Comparison of ENCODE assay signal across 18 cellular contexts in the genomic region with DNA sequence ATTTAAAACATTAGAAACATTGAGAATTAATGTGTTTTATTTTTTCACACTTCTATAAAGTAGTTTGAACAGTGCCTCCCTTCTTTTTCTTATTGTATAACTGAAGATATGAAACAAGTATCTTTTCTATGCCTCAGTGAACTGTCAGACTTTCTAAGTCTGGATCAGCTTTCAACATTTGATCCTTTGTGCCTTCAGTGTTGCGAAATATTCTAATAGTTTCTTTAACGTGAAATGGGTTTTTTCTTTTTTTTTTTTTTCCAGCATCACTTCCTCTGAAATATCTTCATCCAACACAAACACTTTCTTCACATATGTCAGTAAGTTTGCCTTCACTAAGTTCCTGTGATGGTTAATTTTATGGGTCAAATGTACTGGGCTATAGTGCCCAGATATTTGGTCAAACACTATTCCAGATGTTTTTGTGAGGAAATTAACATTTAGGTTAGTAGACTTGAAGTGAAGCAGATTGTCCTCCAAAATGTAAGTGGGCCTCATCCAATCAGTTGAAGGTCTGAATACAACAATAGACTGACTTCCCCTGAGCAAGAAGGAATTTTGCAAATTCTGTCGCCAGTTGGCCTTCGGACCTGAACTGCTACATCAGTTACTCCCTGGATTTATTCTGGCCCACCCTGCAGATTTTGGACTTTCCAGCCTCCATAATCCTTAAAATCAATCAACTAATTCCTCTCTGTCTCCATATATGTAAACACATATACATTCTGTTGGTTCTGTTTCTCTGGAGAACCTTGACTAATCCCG. TPM values are rescaled to one million over a fixed set of nuclear protein-coding genes. Genes with fewer than 3 reads are reported as not detected.
A peak's percentile ranks its signal among the peaks of the same experiment; 100 is the strongest.
DNase-seq lines count a peak whose midpoint lies in the region; ATAC-seq and TF ChIP-seq lines count a peak whose summit lies in the region.
"Had no signal": no experiment of that assay in that cellular context is flagged by ENCODE, and none has a peak within 500 bp of the region (broad histone marks: within the 10 kb centered on the region; RNA-seq: fewer than 3 reads in every experiment).

No MANE protein-coding gene starts in this region.

- H4K20me1 ChIP-seq in IMR-90 (ENCODE audit: insufficient read depth, low read length), result no peaks in the 10 kb centered on the region
- H4K20me1 ChIP-seq in OCI-LY3 (ENCODE audit: insufficient read depth, low read length), result no peaks in the 10 kb centered on the region

- TF ChIP-seq RAD21 in IMR-90 (IDR thresholded peaks at IDR 0.05; ENCODE audit: low read length), result no peak

- WGBS in IMR-90 (ENCODE audit: extremely low coverage in 2 of 2, insufficient read length in 1 of 2), 2 experiments, result 80% methylated on average over 3 of the region's 5 CpGs; no CpG with 5 or more reads in 1 of the 2 experiments

- no peak overlapping the region for H3K18ac ChIP-seq in IMR-90 (ENCODE audit: low read depth, low read length)

- no peaks in the 10 kb centered on the region for H3K79me1 ChIP-seq in IMR-90 (ENCODE audit: low read depth in 1 of 2, low read length in 2 of 2)

- H2BK5ac ChIP-seq in IMR-90 (ENCODE audit: low read depth, low read length, poor library complexity, severe bottlenecking), result no peak overlapping the region

- ATAC-seq in IMR-90 (ENCODE audit: low read depth), result no peak

- no peaks in the 10 kb centered on the region for H3K79me2 ChIP-seq in OCI-LY3 (ENCODE audit: low read length)

- H3K56ac ChIP-seq in IMR-90 (ENCODE audit: extremely low read depth, insufficient read depth, low read length), result no peak overlapping the region

- POLR2A ChIA-PET in IMR-90 (lab: Charles Lee; ENCODE audit: unreplicated experiment), result no interaction called here

- H3K9ac ChIP-seq in IMR-90 (ENCODE audit: low read depth, low read length) (no peak overlapping the region), OCI-LY3 (ENCODE audit: low read length) (no peak overlapping the region)

- H2AFZ ChIP-seq in IMR-90 (replicated peaks; ENCODE audit: low read length, poor library complexity) (no peak overlapping the region), OCI-LY3 (ENCODE audit: low read depth, low read length) (no peak overlapping the region)

- no peak overlapping the region for H2BK15ac ChIP-seq in IMR-90 (ENCODE audit: low read depth, low read length)

- dilution Hi-C loops in IMR-90 (cut with HindIII; ENCODE audit: low sequenced_read_pairs, unreplicated experiment), result no loop called here

- no peak for TF ChIP-seq CTCF in IMR-90 (conservative IDR thresholded peaks at IDR 0.05; ENCODE audit: low read depth, low read length)
- no peak for TF ChIP-seq CTCF in OCI-LY3 (IDR thresholded peaks at IDR 0.05; ENCODE audit: low read depth, low read length)
- TF ChIP-seq CTCF in fibroblast of mammary gland (conservative IDR thresholded peaks at IDR 0.05; ENCODE audit: control insufficient read depth, insufficient read depth, low read depth, low read length), result no peak
- no peak for TF ChIP-seq CTCF in breast epithelium (IDR thresholded peaks at IDR 0.05)

- no peak overlapping the region for H2AK9ac ChIP-seq in IMR-90 (replicated peaks; ENCODE audit: low read depth, low read length, poor library complexity)

- no peaks in the 10 kb centered on the region for H3K9me1 ChIP-seq in IMR-90 (ENCODE audit: insufficient read depth, low read length)

- H3K36me3 ChIP-seq in IMR-90 (ENCODE audit: control insufficient read depth, insufficient read depth, low read length), result no peaks in the 10 kb centered on the region
- no peaks in the 10 kb centered on the region for H3K36me3 ChIP-seq in OCI-LY3 (replicated peaks; ENCODE audit: low read depth, low read length)
- no peaks in the 10 kb centered on the region for H3K36me3 ChIP-seq in breast epithelium
- H3K36me3 ChIP-seq: SJCRH30 had no signal

- no peak overlapping the region for H4K8ac ChIP-seq in IMR-90 (ENCODE audit: low read depth in 2 of 2, low read length in 2 of 2)

- H2AK5ac ChIP-seq in IMR-90 (ENCODE audit: low read depth, low read length), result no peak overlapping the region

- H3K27ac ChIP-seq in IMR-90 (ENCODE audit: insufficient read depth, low read length) (no peak overlapping the region), OCI-LY3 (ENCODE audit: low read length) (no peak overlapping the region), breast epithelium (no peak overlapping the region)
- H3K27ac ChIP-seq: SJCRH30 had no signal

- in situ Hi-C loops in IMR-90 (cut with MboI; ENCODE audit: low sequenced_read_pairs), result loop anchor here (5.0 to 25.0 kb wide), 5 partner anchors 185 to 1162 kb away; a partner anchor contains a TSS

- no peaks in the 10 kb centered on the region for H3K27me3 ChIP-seq in IMR-90 (ENCODE audit: control insufficient read depth, insufficient read depth, low read length)
- H3K27me3 ChIP-seq in OCI-LY3 (ENCODE audit: low read depth, low read length), result 0 out of 2 replicates have a peak, but pooled peaks cover 3% of the 10 kb centered on the region
- no peaks in the 10 kb centered on the region for H3K27me3 ChIP-seq in breast epithelium
- H3K27me3 ChIP-seq: SJCRH30 had no signal

- H3K4me3 ChIP-seq in GM08714 (ENCODE audit: low read length) (peak overlapping the region; percentile 46; the same call in 1 of the 2 replicates), IMR-90 (ENCODE audit: insufficient read depth, low read depth, low read length) (no peak overlapping the region), OCI-LY3 (ENCODE audit: low read length) (no peak overlapping the region), fibroblast of mammary gland (ENCODE audit: control insufficient read depth, low read depth, low read length) (no peak overlapping the region), breast epithelium (no peak overlapping the region)
- H3K4me3 ChIP-seq: SJCRH30 had no signal

- H3K4me1 ChIP-seq in IMR-90 (ENCODE audit: control insufficient read depth, insufficient read depth, low read length) (peaks cover 2% of the 10 kb centered on the region; the same call in 1 of the 2 replicates), OCI-LY3 (ENCODE audit: low read length) (peaks cover 23% of the 10 kb centered on the region), breast epithelium (no peaks in the 10 kb centered on the region)
- H3K4me1 ChIP-seq: SJCRH30 had no signal

- no peaks in the 10 kb centered on the region for H3K9me3 ChIP-seq in IMR-90 (ENCODE audit: control insufficient read depth, insufficient read depth, low read length)
- H3K9me3 ChIP-seq in OCI-LY3 (ENCODE audit: insufficient read depth, low read length), result no peaks in the 10 kb centered on the region
- H3K9me3 ChIP-seq in breast epithelium, result no peaks in the 10 kb centered on the region
- H3K9me3 ChIP-seq: SJCRH30 had no signal

- no peak overlapping the region for H3K14ac ChIP-seq in IMR-90 (replicated peaks; ENCODE audit: low read depth, low read length)

- DNase-seq in IMR-90, result no peak
- peak; percentile 22 for DNase-seq in fibroblast of mammary gland (ENCODE audit: low read depth)
- no peak for DNase-seq in stimulated activated CD4-positive, alpha-beta T cell treated with anti-CD3 and anti-CD28 coated beads, Interleukin-4, amount 100 ng/mL, for 1 hour
- DNase-seq in amniotic stem cell (lab: John Stamatoyannopoulos, UW), result no peak
- no peak for DNase-seq in breast epithelium (ENCODE audit: low spot score in 2 of 2)
- DNase-seq in NCI-H2227 (lab: John Stamatoyannopoulos, UW; ENCODE audit: unreplicated experiment), result no peak
- DNase-seq: ACHN; CD4-positive, alpha-beta memory T cell; DMS79; H9; NCI-H1105; NCI-H187 treated with DMSO at 0.1 percent for 48 hours; NCI-H446 treated with DMSO at 0.1 percent for 48 hours; NCI-H748 treated with DMSO at 0.1 percent for 48 hours; SJCRH30; SW 1271 had no signal

- CTCF ChIA-PET in IMR-90 (lab: Yijun Ruan, JAX), result no interaction called here

- H4K91ac ChIP-seq in IMR-90 (ENCODE audit: insufficient read depth, low read depth, low read length), result no peak overlapping the region

- no peak overlapping the region for H3K23ac ChIP-seq in IMR-90 (ENCODE audit: low read depth, low read length)

- H3K4me2 ChIP-seq in IMR-90 (ENCODE audit: low read depth, low read length), result no peak overlapping the region
- H3K4me2 ChIP-seq in OCI-LY3 (ENCODE audit: low read length), result peak overlapping the region; percentile 38

- H3K4ac ChIP-seq in IMR-90 (ENCODE audit: low read depth, low read length), result no peak overlapping the region

- H2BK120ac ChIP-seq in IMR-90 (ENCODE audit: low read depth, low read length), result no peak overlapping the region

- H4K5ac ChIP-seq in IMR-90 (ENCODE audit: low read depth, low read length), result no peak overlapping the region

- no TSS peak for BruUV-seq in IMR-90 (replicated peaks; lab: Mats Ljungman, UMichigan)

- TF ChIP-seq POLR2A in IMR-90 (IDR thresholded peaks at IDR 0.05; ENCODE audit: low read depth, low read length) (no peak), breast epithelium (IDR thresholded peaks at IDR 0.05) (no peak)

- intact Hi-C loops in IMR-90 (cut with micrococcal nuclease), result loop anchor here (5.0 to 10.0 kb wide), 2 partner anchors 192 to 305 kb away; a partner anchor contains a TSS
- intact Hi-C loops in breast epithelium (cut with DNase I; ENCODE audit: low total_unique reads), result loop anchor here (5.0 kb wide), 1 partner anchor 202 kb away; no protein-coding TSS in a partner anchor

- no peak overlapping the region for H2BK20ac ChIP-seq in IMR-90 (ENCODE audit: low read depth, low read length)

TF ChIP-seq in IMR-90, 13 proteins besides CTCF, POLR2A, EP300 and RAD21:
- TF ChIP-seq RFX5 (IDR thresholded peaks at IDR 0.05; ENCODE audit: low read depth, low read length) (no peak), CHD1 (IDR thresholded peaks at IDR 0.05; ENCODE audit: low read depth, low read length) (no peak), CEBPB (IDR thresholded peaks at IDR 0.05; ENCODE audit: low read depth, low read length) (peak; percentile 90)
TF ChIP-seq in IMR-90: peak in this region for 1.

RNA-seq across cellular contexts. Expression of a gene that starts 6.4 kb away (rescaled TPM):
- total RNA-seq in IMR-90 (2012; rRNA removed) (14.5 and 20.3 TPM in 2 replicates), breast epithelium (10 to 100 TPM; 14.4 to 22.1 (median 15.1) TPM)
- polyA plus RNA-seq in IMR-90 (2012; rRNA removed), result 17.9 and 19.4 TPM in 2 replicates
- polyA plus RNA-seq in IMR-90 (2012; cell fraction: cytosol; rRNA removed), result 14.1 and 20.7 TPM in 2 replicates
- 27.3 and 29.1 TPM in 2 replicates for polyA plus RNA-seq in IMR-90 (2012; cell fraction: nucleus; rRNA removed; ENCODE audit: low replicate concordance)
